ENCODE assay signal across 10 cellular contexts in genomic region chr4:57854748-57855147, GRCh38.
DNase-seq lines count a peak whose midpoint lies in the region; ATAC-seq and TF ChIP-seq lines count a peak whose summit lies in the region.
"Had no signal": no experiment of that assay in that cellular context is flagged by ENCODE, and none has a peak within 500 bp of the region (broad histone marks: within the 10 kb centered on the region; RNA-seq: fewer than 3 reads in every experiment).

No MANE protein-coding gene starts in this region.

- in situ Hi-C loops in ACHN (cut with HindIII; ENCODE audit: low pct_ligation_motif_present, low pct_unique_long_range_greater_than_20kb, low sequenced_read_pairs): no loop called here

- ATAC-seq in GM19395 (IDR thresholded peaks at IDR 0.05; ENCODE audit: unreplicated experiment): peak; percentile 84
- ATAC-seq in HG03159 (IDR thresholded peaks at IDR 0.05; ENCODE audit: unreplicated experiment): peak; percentile 83
- ATAC-seq: left lung, psoas muscle had no signal

- no peak for TF ChIP-seq CTCF in coronary artery (IDR thresholded peaks at IDR 0.05)

- peak overlapping the region; percentile 58 for H3K4me3 ChIP-seq in coronary artery
- H3K4me3 ChIP-seq: left lung, psoas muscle had no signal

- no peak overlapping the region for H3K27ac ChIP-seq in coronary artery
- H3K27ac ChIP-seq: left lung, psoas muscle had no signal

- DNase-seq in ACHN (peak; percentile 30), coronary artery (ENCODE audit: low spot score) (no peak), cortex of kidney (lab: John Stamatoyannopoulos, UW) (no peak), midbrain (lab: John Stamatoyannopoulos, UW) (no peak), NCI-H2081 (lab: John Stamatoyannopoulos, UW) (no peak), NOMO-1 treated with DMSO at 0.1 percent for 48 hours (lab: John Stamatoyannopoulos, UW; ENCODE audit: unreplicated experiment) (no peak)
- DNase-seq: left lung, psoas muscle had no signal
